In genomic region chr14:104373055-104373854, GRCh38 we compare ENCODE assay signal across 27 cellular contexts.
A peak's percentile ranks its signal among the peaks of the same experiment; 100 is the strongest.
DNase-seq lines count a peak whose midpoint lies in the region; ATAC-seq, FAIRE-seq and TF ChIP-seq lines count a peak whose summit lies in the region.
"Had no signal": no experiment of that assay in that cellular context is flagged by ENCODE, and none has a peak within 500 bp of the region (broad histone marks: within the 10 kb centered on the region; RNA-seq: fewer than 3 reads in every experiment).

No MANE protein-coding gene starts in this region.

- H3K36me3 ChIP-seq in RWPE2 (ENCODE audit: low read depth) = no peaks in the 10 kb centered on the region
- H3K36me3 ChIP-seq in small intestine (ENCODE audit: control insufficient read depth in 2 of 2, insufficient read depth in 2 of 2, low read length in 2 of 2) = no peaks in the 10 kb centered on the region
- H3K36me3 ChIP-seq: gastroesophageal sphincter, tibial artery had no signal

- H3K9me3 ChIP-seq in right cardiac atrium (ENCODE audit: control insufficient read depth, low read length) (no peaks in the 10 kb centered on the region), RWPE2 (ENCODE audit: severe bottlenecking) (no peaks in the 10 kb centered on the region), small intestine (ENCODE audit: control insufficient read depth, low read depth) (no peaks in the 10 kb centered on the region)
- H3K9me3 ChIP-seq: body of pancreas, gastroesophageal sphincter, SK-N-SH had no signal

- H3K27ac ChIP-seq in right cardiac atrium (ENCODE audit: low read length) (no peak overlapping the region), RWPE2 (ENCODE audit: poor library complexity, severe bottlenecking) (no peak overlapping the region), small intestine (ENCODE audit: low read depth in 1 of 2, low read length in 1 of 2) (no peak overlapping the region)
- H3K27ac ChIP-seq: body of pancreas, gastroesophageal sphincter, tibial artery, VCaP had no signal

- no peaks in the 10 kb centered on the region for H3K4me1 ChIP-seq in right cardiac atrium (ENCODE audit: control insufficient read depth, insufficient read depth, low read length)
- H3K4me1 ChIP-seq in RWPE2 (ENCODE audit: insufficient read depth, poor library complexity, severe bottlenecking) = no peaks in the 10 kb centered on the region
- H3K4me1 ChIP-seq in small intestine (ENCODE audit: control insufficient read depth in 2 of 2, insufficient read depth in 1 of 2, low read depth in 1 of 2, low read length in 1 of 2) = no peaks in the 10 kb centered on the region
- H3K4me1 ChIP-seq: body of pancreas, gastroesophageal sphincter, tibial artery had no signal

- DNase-seq in right cardiac atrium = peak in 2 of 3 donors; percentile 15 to 30
- DNase-seq in Right ventricle myocardium inferior (ENCODE audit: missing footprints) = no peak
- peak; percentile 66 to 87 for DNase-seq in NCI-H2081 (lab: John Stamatoyannopoulos, UW)
- DNase-seq in RWPE2 (ENCODE audit: low spot score) = peak; percentile 64
- peak; percentile 5 for DNase-seq in small intestine
- DNase-seq in kidney tubule cell (ENCODE audit: low spot score) = no peak
- no peak for DNase-seq in NCI-H2227 (lab: John Stamatoyannopoulos, UW; ENCODE audit: unreplicated experiment)
- DNase-seq: activated CD4-positive, alpha-beta T cell treated with anti-CD3 and anti-CD28 coated beads, Interleukin-2, amount 50 U/mL, for 1 hour; activated naive CD8-positive, alpha-beta T cell treated with anti-CD3 and anti-CD28 coated beads, Interleukin-2, amount 50 U/mL, for 24 hours; body of pancreas; cortex of kidney; DMS 273 treated with DMSO at 0.1 percent for 48 hours; GF-D8; HCEC 1CT; KBM-7; NCI-H2029; NCI-H526 treated with DMSO at 0.1 percent for 48 hours; retina; SK-N-SH; stimulated activated CD4-positive, alpha-beta T cell treated with anti-CD3 and anti-CD28 coated beads, Interleukin-12 subunit alpha, Interleukin-12 subunit beta, amount 100 ng/mL, for 4 hours; stimulated activated CD4-positive, alpha-beta T cell treated with anti-CD3 and anti-CD28 coated beads, Interleukin-4, amount 100 ng/mL, for 4 hours; tibial artery had no signal

- no peak for TF ChIP-seq CTCF in RWPE2 (IDR thresholded peaks at IDR 0.05; ENCODE audit: poor library complexity, severe bottlenecking)

- intact Hi-C loops in right cardiac atrium (cut with DNase I) (loop anchor here in 1 of 4 donors (5.0 kb wide), 1 partner anchor 236 kb away; the partner anchor contains the start of gene KIF26A), Right ventricle myocardium inferior (cut with DNase I) (no loop called here)

- FAIRE-seq in small intestine (lab: Jason Lieb, UNC) = no peak
- FAIRE-seq: keratinocyte had no signal

- WGBS in right cardiac atrium = 79% methylated on average over 26 of the region's 26 CpGs
- WGBS in small intestine, 3 donors = 26 to 62% (median 43%) methylated on average over 26 of the region's 26 CpGs

- H3K27me3 ChIP-seq in right cardiac atrium (ENCODE audit: control insufficient read depth, insufficient read depth) = no peaks in the 10 kb centered on the region
- peaks cover 41% of the 10 kb centered on the region for H3K27me3 ChIP-seq in RWPE2 (ENCODE audit: insufficient read depth, poor library complexity, severe bottlenecking)
- H3K27me3 ChIP-seq in small intestine (ENCODE audit: control insufficient read depth in 2 of 2, insufficient read depth in 2 of 2, low read length in 2 of 2) = no peaks in the 10 kb centered on the region

- ATAC-seq in right cardiac atrium (no peak), Right ventricle myocardium inferior (no peak), RWPE2 (ENCODE audit: low read depth) (no peak; the same call in 1 of the 3 replicates), GM18498 (IDR thresholded peaks at IDR 0.05; ENCODE audit: unreplicated experiment) (no peak)
- ATAC-seq: activated naive CD8-positive, alpha-beta T cell treated with anti-CD3 and anti-CD28 coated beads, Interleukin-2, amount 50 U/mL, for 24 hours; activated T-helper 17 cell treated with anti-CD3 and anti-CD28 coated beads, Interleukin-2, amount 50 U/mL, for 72 hours; body of pancreas; gastroesophageal sphincter had no signal

- H3K4me3 ChIP-seq in right cardiac atrium (ENCODE audit: low read length) (no peak overlapping the region), RWPE2 (ENCODE audit: severe bottlenecking) (no peak overlapping the region), small intestine (ENCODE audit: low read depth in 1 of 2, low read length in 2 of 2) (no peak overlapping the region)
- H3K4me3 ChIP-seq: body of pancreas, gastroesophageal sphincter, tibial artery had no signal

Comparison
In these comparisons a context has a peak if more than half of its experiments do, and no peak if none do; other contexts are left out.
1. DNase-seq: peak in right cardiac atrium (2 of 3), NCI-H2081 (2 of 2), RWPE2 (single experiment) and small intestine (single experiment); none in Right ventricle myocardium inferior (single experiment), kidney tubule cell (single experiment) and NCI-H2227 (single experiment).